Comparison of ENCODE assay signal across 8 cellular contexts in the genomic region with DNA sequence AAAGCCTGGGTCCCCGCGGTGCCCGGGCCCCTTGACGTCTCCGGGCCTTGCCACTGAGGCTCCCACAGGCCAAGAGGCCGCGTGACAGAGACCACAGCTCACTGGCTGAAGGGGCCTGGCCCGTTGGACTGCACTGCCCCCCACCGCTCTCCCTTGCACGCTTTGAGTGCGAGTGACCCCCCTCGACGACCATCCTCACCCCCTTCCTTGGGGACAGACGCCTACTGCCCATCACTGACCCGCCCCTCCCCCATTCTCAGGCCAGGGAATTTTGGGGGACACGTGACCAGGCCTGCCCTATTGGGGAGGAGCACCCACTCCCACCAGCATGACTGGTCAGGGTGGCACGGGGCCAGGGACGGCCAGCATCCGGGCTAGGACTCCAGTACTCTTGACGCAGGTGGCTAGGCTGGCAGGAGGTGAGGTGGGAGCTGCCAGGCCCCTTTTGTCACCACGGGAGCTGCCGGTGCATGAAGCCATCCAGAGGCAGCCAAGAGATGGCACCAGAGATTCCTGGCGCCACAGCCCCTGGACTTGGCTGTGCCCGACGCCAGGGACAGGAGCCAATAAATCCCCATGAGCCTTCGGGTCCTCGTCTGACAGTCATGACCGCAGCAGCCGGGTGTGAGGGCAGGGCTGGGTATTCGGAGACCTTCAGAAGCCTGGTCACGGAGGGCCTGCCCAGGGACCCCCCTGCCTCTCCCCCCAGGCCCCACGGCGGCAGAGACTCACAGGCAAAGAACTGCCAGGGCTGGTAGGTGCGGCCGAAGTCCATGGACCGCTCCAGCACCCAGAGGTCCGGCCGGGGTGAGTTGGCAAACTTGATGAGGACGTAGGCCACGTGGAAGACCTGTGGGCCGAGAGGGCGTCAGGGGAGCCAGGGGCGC. TPM values are rescaled to one million over a fixed set of nuclear protein-coding genes. Genes with fewer than 3 reads are reported as not detected.
A peak's percentile ranks its signal among the peaks of the same experiment; 100 is the strongest.
DNase-seq lines count a peak whose midpoint lies in the region; ATAC-seq and TF ChIP-seq lines count a peak whose summit lies in the region.

No MANE protein-coding gene starts in this region.

- 79% methylated on average over 18 to 43 of the region's 43 CpGs for WGBS in testis, 2 donors
- 94% methylated on average over 41 of the region's 43 CpGs for WGBS in smooth muscle cell (ENCODE audit: low lambda C conversion rate)

- H3K27ac ChIP-seq in testis (no peak overlapping the region), smooth muscle cell (ENCODE audit: low read depth) (no peak overlapping the region)

- H3K9ac ChIP-seq in smooth muscle cell (ENCODE audit: low read depth): no peak overlapping the region

- CTCF ChIA-PET in MCF 10A (lab: Yijun Ruan, JAX): interaction anchor here (1.1 to 4.9 kb wide), 5 partner anchors 11 to 30 kb away, joined by 3 to 63 read pairs (median 14); no protein-coding TSS in a partner anchor

- peaks cover 6% of the 10 kb centered on the region for H4K20me1 ChIP-seq in smooth muscle cell (ENCODE audit: low read depth)

- DNase-seq in NCI-H1105 treated with DMSO at 0.1 percent for 48 hours (lab: John Stamatoyannopoulos, UW) (peak; percentile 82), MCF 10A (ENCODE audit: unreplicated experiment) (peak; percentile 93), kidney epithelial cell (ENCODE audit: low read depth) (no peak), testis (peak; percentile 85), smooth muscle cell (lab: John Stamatoyannopoulos, UW; ENCODE audit: unreplicated experiment) (no peak), GDM1 (lab: John Stamatoyannopoulos, UW) (no peak), NK-92 (lab: John Stamatoyannopoulos, UW; ENCODE audit: unreplicated experiment) (no peak)

- intact Hi-C loops in MCF 10A (cut with micrococcal nuclease): loop anchor here (1.0 kb wide), 1 partner anchor 29 kb away; no protein-coding TSS in a partner anchor
- intact Hi-C loops in testis (cut with DNase I; ENCODE audit: low total_unique reads): no loop called here

- H3K79me2 ChIP-seq in smooth muscle cell (ENCODE audit: low read depth): peaks cover 14% of the 10 kb centered on the region

- H3K4me1 ChIP-seq in testis: peaks cover 40% of the 10 kb centered on the region
- H3K4me1 ChIP-seq in smooth muscle cell (ENCODE audit: low read depth): peaks cover 21% of the 10 kb centered on the region

- TF ChIP-seq CTCF in MCF 10A (IDR thresholded peaks at IDR 0.05; ENCODE audit: unreplicated experiment): peak; percentile 53
- peak; percentile 7 for TF ChIP-seq CTCF in kidney epithelial cell (IDR thresholded peaks at IDR 0.05; ENCODE audit: insufficient read depth, low read length, poor library complexity, severe bottlenecking)
- no peak for TF ChIP-seq CTCF in testis (IDR thresholded peaks at IDR 0.05)
- no peak for TF ChIP-seq CTCF in smooth muscle cell (IDR thresholded peaks at IDR 0.05; ENCODE audit: borderline replicate concordance, insufficient read depth, poor library complexity, severe bottlenecking)

- POLR2A ChIA-PET in MCF 10A (lab: Yijun Ruan, JAX): interaction anchor here (0.7 to 7.4 kb wide), 5 partner anchors 13 to 47 kb away, joined by 4 to 347 read pairs (median 4); a partner anchor contains a TSS

- no peak for ATAC-seq in GM18505 (IDR thresholded peaks at IDR 0.05; ENCODE audit: unreplicated experiment)

- no peaks in the 10 kb centered on the region for H3F3A ChIP-seq in smooth muscle cell (ENCODE audit: low read depth)

- H3K36me3 ChIP-seq in kidney epithelial cell (ENCODE audit: control insufficient read depth, insufficient read depth, low read length) (peaks cover 4% of the 10 kb centered on the region), testis (ENCODE audit: low read depth, missing control alignments) (no peaks in the 10 kb centered on the region), smooth muscle cell (ENCODE audit: low read depth) (no peaks in the 10 kb centered on the region)

- no peak overlapping the region for H2AFZ ChIP-seq in smooth muscle cell (ENCODE audit: low read depth)

- peaks cover 22% of the 10 kb centered on the region for H3K4me1 Mint-ChIP-seq in MCF 10A (ENCODE audit: insufficient read depth, unreplicated experiment)

- peaks cover 8% of the 10 kb centered on the region for H3K9me3 Mint-ChIP-seq in MCF 10A (ENCODE audit: unreplicated experiment)

- no peaks in the 10 kb centered on the region for H3K27me3 ChIP-seq in kidney epithelial cell (ENCODE audit: control insufficient read depth, insufficient read depth, low read length)
- H3K27me3 ChIP-seq in testis: no peaks in the 10 kb centered on the region
- H3K27me3 ChIP-seq in smooth muscle cell (ENCODE audit: low read depth): no peaks in the 10 kb centered on the region

- BruUV-seq in MCF 10A (replicated peaks; lab: Mats Ljungman, UMichigan): no TSS peak

- H3K36me3 Mint-ChIP-seq in MCF 10A (ENCODE audit: insufficient read depth, unreplicated experiment): peaks cover 68% of the 10 kb centered on the region

- no peaks in the 10 kb centered on the region for H3K27me3 Mint-ChIP-seq in MCF 10A (ENCODE audit: insufficient read depth, unreplicated experiment)

- H3K9me3 ChIP-seq in testis: no peaks in the 10 kb centered on the region
- H3K9me3 ChIP-seq in smooth muscle cell (replicated peaks; ENCODE audit: low read depth): no peaks in the 10 kb centered on the region

- H3K27ac Mint-ChIP-seq in MCF 10A (ENCODE audit: low read depth, unreplicated experiment): peak overlapping the region; percentile 85

- H3K4me3 ChIP-seq in kidney epithelial cell (ENCODE audit: low read depth, low read length) (no peak overlapping the region), testis (no peak overlapping the region), smooth muscle cell (no peak overlapping the region)

- H3K4me3 Mint-ChIP-seq in MCF 10A (ENCODE audit: unreplicated experiment): peak overlapping the region; percentile 47

- no peak overlapping the region for H3K4me2 ChIP-seq in smooth muscle cell

- TF ChIP-seq POLR2A in testis (IDR thresholded peaks at IDR 0.05) (no peak), GM18505 (IDR thresholded peaks at IDR 0.05; ENCODE audit: borderline replicate concordance, extremely low read depth, insufficient read depth, insufficient read length) (no peak)

RNA-seq across cellular contexts. Expression of a gene that starts 14.5 kb away (rescaled TPM):
- total RNA-seq in MCF 10A (2022): 266 and 292 TPM in 2 replicates
- 359 and 455 TPM in 2 replicates for total RNA-seq in kidney epithelial cell
- 100 to 1,000 TPM; 121 to 144 TPM for total RNA-seq in testis
- polyA plus RNA-seq in testis (ENCODE audit: insufficient read depth, low read depth, low replicate concordance): 33.2 TPM
- total RNA-seq in smooth muscle cell: 27.5 and 30.0 TPM in 2 replicates
- polyA plus RNA-seq in smooth muscle cell: 27.6 and 132 TPM in 2 replicates

RNA-seq across cellular contexts. Expression of a gene that starts 34.3 kb away (rescaled TPM):
- 1,978 and 2,055 TPM in 2 replicates for total RNA-seq in MCF 10A (2022)
- total RNA-seq in kidney epithelial cell: 3,089 and 5,743 TPM in 2 replicates
- 1,000 to 10,000 TPM in 1 of 2 donors, 100 to 1,000 TPM in 1; 548 to 1,387 TPM for total RNA-seq in testis
- polyA plus RNA-seq in testis (ENCODE audit: insufficient read depth, low read depth, low replicate concordance): 1,052 TPM
- 2,536 and 4,082 TPM in 2 replicates for total RNA-seq in smooth muscle cell
- 438 and 495 TPM in 2 replicates for polyA plus RNA-seq in smooth muscle cell

RNA-seq across cellular contexts. Expression of a gene that starts 49.8 kb away (rescaled TPM):
- total RNA-seq in MCF 10A (2022) (98.0 and 127 TPM in 2 replicates), kidney epithelial cell (193 and 216 TPM in 2 replicates), testis (100 to 1,000 TPM; 283 to 286 TPM), smooth muscle cell (68.7 and 101 TPM in 2 replicates)
- polyA plus RNA-seq in testis (ENCODE audit: insufficient read depth, low read depth, low replicate concordance) (191 TPM), smooth muscle cell (121 and 126 TPM in 2 replicates)

RNA-seq across cellular contexts. Expression of a gene that starts 54.4 kb away (rescaled TPM):
- total RNA-seq in MCF 10A (2022): 1.5 and 2.8 TPM in 2 replicates
- 6.9 and 8.1 TPM in 2 replicates for total RNA-seq in kidney epithelial cell
- total RNA-seq in testis: 10 to 100 TPM; 51.0 to 58.6 TPM
- 83.0 TPM for polyA plus RNA-seq in testis (ENCODE audit: insufficient read depth, low read depth, low replicate concordance)
- total RNA-seq in smooth muscle cell: 5.2 and 7.6 TPM in 2 replicates
- polyA plus RNA-seq in smooth muscle cell: 7.4 and 13.7 TPM in 2 replicates

Comparison
In these comparisons a context has a peak if more than half of its experiments do, and no peak if none do; other contexts are left out.
1. DNase-seq: peak in NCI-H1105 treated with DMSO at 0.1 percent for 48 hours (single experiment), MCF 10A (single experiment) and testis (single experiment); none in kidney epithelial cell (single experiment), smooth muscle cell (single experiment), GDM1 (single experiment) and NK-92 (single experiment).
2. CTCF ChIP-seq: peak in MCF 10A (single experiment) and kidney epithelial cell (single experiment); none in testis (0 of 3) and smooth muscle cell (single experiment).